24 cellular contexts compared by ENCODE assay signal in genomic region chr18:5982332-5982731, GRCh38.
DNase-seq lines count a peak whose midpoint lies in the region; ATAC-seq and TF ChIP-seq lines count a peak whose summit lies in the region.
"Had no signal": no experiment of that assay in that cellular context is flagged by ENCODE, and none has a peak within 500 bp of the region (broad histone marks: within the 10 kb centered on the region; RNA-seq: fewer than 3 reads in every experiment).

No MANE protein-coding gene starts in this region.

- 49% methylated on average over 3 of the region's 3 CpGs for WGBS in SK-N-SH (ENCODE audit: low lambda C conversion rate)
- WGBS in tibial nerve, 2 donors: 55 to 58% methylated on average over 3 of the region's 3 CpGs

- H3K4me3 ChIP-seq in GM12865 (ENCODE audit: low read depth, low read length) (no peak overlapping the region), uterus (no peak overlapping the region), SK-N-SH (ENCODE audit: low read depth in 2 of 2, low read length in 1 of 2) (no peak overlapping the region), tibial nerve (no peak overlapping the region)
- H3K4me3 ChIP-seq: psoas muscle, upper lobe of left lung had no signal

- H3K27me3 ChIP-seq in uterus: no peaks in the 10 kb centered on the region
- no peaks in the 10 kb centered on the region for H3K27me3 ChIP-seq in SK-N-SH (ENCODE audit: insufficient read depth)
- no peaks in the 10 kb centered on the region for H3K27me3 ChIP-seq in tibial nerve
- H3K27me3 ChIP-seq: upper lobe of left lung had no signal

- no peaks in the 10 kb centered on the region for H3K9me2 ChIP-seq in SK-N-SH

- H3K79me2 ChIP-seq in SK-N-SH (ENCODE audit: insufficient read depth): no peaks in the 10 kb centered on the region

- TF ChIP-seq POLR2A in uterus (IDR thresholded peaks at IDR 0.05): no peak
- no peak for TF ChIP-seq POLR2A in tibial nerve (IDR thresholded peaks at IDR 0.05)

- no peak overlapping the region for H3K4me2 ChIP-seq in SK-N-SH

- peak; percentile 37 for ATAC-seq in GM19023 (IDR thresholded peaks at IDR 0.05; ENCODE audit: unreplicated experiment)
- ATAC-seq in GM21786 (IDR thresholded peaks at IDR 0.05; ENCODE audit: unreplicated experiment): peak; percentile 67
- ATAC-seq in HG03460 (IDR thresholded peaks at IDR 0.05; ENCODE audit: unreplicated experiment): peak; percentile 34
- ATAC-seq: natural killer cell treated with Interleukin-12 subunit alpha and Interleukin-12 subunit beta and Interleukin-15 and Interleukin-18, amount 100 ng/mL, for 72 hours; psoas muscle; T-helper 17 cell had no signal

- no peak overlapping the region for H3K9ac ChIP-seq in SK-N-SH

- CTCF ChIA-PET in SK-N-SH (lab: Yijun Ruan, JAX): no interaction called here

- POLR2A ChIA-PET in SK-N-SH (lab: Yijun Ruan, JAX): no interaction called here

- H3K36me3 ChIP-seq in uterus: no peaks in the 10 kb centered on the region
- H3K36me3 ChIP-seq in SK-N-SH (replicated peaks in 1 of 2; ENCODE audit: control insufficient read depth in 1 of 2, insufficient read depth in 2 of 2, low read length in 1 of 2): no peaks in the 10 kb centered on the region
- H3K36me3 ChIP-seq in tibial nerve: no peaks in the 10 kb centered on the region
- H3K36me3 ChIP-seq: upper lobe of left lung had no signal

- TF ChIP-seq CTCF in GM12865 (IDR thresholded peaks at IDR 0.05; ENCODE audit: insufficient read depth, low read depth, low read length, missing control alignments): no peak
- no peak for TF ChIP-seq CTCF in uterus (IDR thresholded peaks at IDR 0.05)
- no peak for TF ChIP-seq CTCF in SK-N-SH (IDR thresholded peaks at IDR 0.05)
- TF ChIP-seq CTCF in tibial nerve (IDR thresholded peaks at IDR 0.05): no peak

- no peak for TF ChIP-seq RAD21 in SK-N-SH (IDR thresholded peaks at IDR 0.05; ENCODE audit: low read length)

- no peaks in the 10 kb centered on the region for H3F3A ChIP-seq in SK-N-SH (replicated peaks; ENCODE audit: insufficient read depth)

- H3K27ac ChIP-seq in uterus (no peak overlapping the region), SK-N-SH (ENCODE audit: low read depth in 2 of 2, low read length in 1 of 2) (no peak overlapping the region), tibial nerve (no peak overlapping the region)
- H3K27ac ChIP-seq: psoas muscle, upper lobe of left lung had no signal

- DNase-seq in GM12865 (ENCODE audit: low read depth) (peak; percentile 66), uterus (no peak), SK-N-SH (no peak), NCI-H2227 (lab: John Stamatoyannopoulos, UW; ENCODE audit: unreplicated experiment) (no peak), tibial nerve (ENCODE audit: low spot score in 2 of 2) (no peak)
- DNase-seq: 8988T; activated gamma-delta T cell; amniotic stem cell; C1 segment of cervical spinal cord; effector CD8-positive, alpha-beta T cell; hippocampal formation; KG1; kidney; mesenchymal stem cell; NCI-H1417 treated with DMSO at 0.1 percent for 48 hours; NCI-H226; psoas muscle; SHP77; T-helper 17 cell; upper lobe of left lung had no signal

- no peaks in the 10 kb centered on the region for H4K20me1 ChIP-seq in SK-N-SH (ENCODE audit: insufficient read depth)

- H3K4me1 ChIP-seq in uterus (no peaks in the 10 kb centered on the region), SK-N-SH (ENCODE audit: control insufficient read depth in 1 of 2, insufficient read depth in 2 of 2, low read depth in 1 of 2, low read length in 1 of 2) (no peaks in the 10 kb centered on the region; a peak in 1 of 4 replicates), tibial nerve (no peaks in the 10 kb centered on the region)
- H3K4me1 ChIP-seq: psoas muscle, upper lobe of left lung had no signal

- intact Hi-C loops in uterus (cut with DNase I; ENCODE audit: low total_unique reads): no loop called here

- H3K9me3 ChIP-seq in uterus (no peaks in the 10 kb centered on the region), SK-N-SH (no peaks in the 10 kb centered on the region), tibial nerve (no peaks in the 10 kb centered on the region)
- H3K9me3 ChIP-seq: psoas muscle, upper lobe of left lung had no signal

- no peak for TF ChIP-seq EP300 in SK-N-SH (IDR thresholded peaks at IDR 0.05; ENCODE audit: borderline replicate concordance in 1 of 2, low read depth in 1 of 2, low read length in 1 of 2)
- TF ChIP-seq EP300 in tibial nerve (IDR thresholded peaks at IDR 0.05): no peak

- no peak overlapping the region for H2AFZ ChIP-seq in SK-N-SH (ENCODE audit: low read depth)

TF ChIP-seq in SK-N-SH, 30 proteins besides CTCF, POLR2A, EP300 and RAD21:
- TF ChIP-seq JUND (IDR thresholded peaks at IDR 0.05) (no peak), TCF12 (IDR thresholded peaks at IDR 0.05) (no peak), FOXJ3 (CRISPR knock-in tag; IDR thresholded peaks at IDR 0.05) (no peak), RCOR1 (IDR thresholded peaks at IDR 0.05; ENCODE audit: low read length) (no peak), SIN3A (IDR thresholded peaks at IDR 0.05; ENCODE audit: borderline replicate concordance, low read depth, low read length) (no peak), CHD2 (IDR thresholded peaks at IDR 0.05; ENCODE audit: low read length, partially characterized antibody) (no peak), YY1 (IDR thresholded peaks at IDR 0.05; ENCODE audit: low read depth) (no peak), POLR2AphosphoS5 (IDR thresholded peaks at IDR 0.05; ENCODE audit: low read depth, low read length) (no peak), TAF1 (IDR thresholded peaks at IDR 0.05; ENCODE audit: borderline replicate concordance, low read depth, low read length) (no peak), USF2 (IDR thresholded peaks at IDR 0.05; ENCODE audit: borderline replicate concordance, low read depth, low read length) (no peak), NRF1 (IDR thresholded peaks at IDR 0.05; ENCODE audit: low read depth, low read length) (no peak)
TF ChIP-seq in SK-N-SH: peak in this region for 0.
